Comparison of ENCODE assay signal across 11 cellular contexts in the genomic region with DNA sequence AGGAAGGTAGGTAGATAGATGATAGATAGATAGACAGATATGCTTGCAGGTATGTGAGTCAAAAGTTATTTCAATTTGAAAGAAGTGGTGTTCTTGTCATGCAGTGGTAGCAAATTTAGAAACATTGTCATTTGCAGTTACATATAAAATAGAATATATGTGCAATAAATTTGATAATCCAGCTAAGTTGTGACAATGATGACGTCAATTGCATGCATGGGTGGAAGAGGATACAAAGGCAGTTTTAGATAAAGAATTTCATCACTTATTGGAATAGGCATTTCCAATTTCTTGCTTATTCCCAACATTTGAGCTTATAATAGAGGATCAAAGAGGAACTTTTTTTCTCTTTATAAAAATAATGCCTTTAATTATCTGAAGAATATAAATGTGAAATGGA.
"Had no signal": no experiment of that assay in that cellular context is flagged by ENCODE, and none has a peak within 500 bp of the region (broad histone marks: within the 10 kb centered on the region; RNA-seq: fewer than 3 reads in every experiment).

No MANE protein-coding gene starts in this region.

- H2AFZ ChIP-seq: GM23248, GM23338 had no signal

- DNase-seq: GM23248, GOT3, H7, H9, HCEC 1CT, HFFc6 had no signal

- H3K9ac ChIP-seq: GM23248 had no signal

- FAIRE-seq: H1, H54 had no signal

- H3K36me3 ChIP-seq: HAP-1 had no signal

- H3K4me3 ChIP-seq: GM23248, GM23338, HAP-1 had no signal

- H3K27ac ChIP-seq: GM23248 had no signal

- H3K4me2 ChIP-seq: GM23338 had no signal

- H3K4me1 ChIP-seq: HAP-1 had no signal

- ATAC-seq: GM23338, HCT116 had no signal

- H3K9me3 ChIP-seq: HAP-1 had no signal
